ENCODE assay signal across 23 cellular contexts in the genomic region with DNA sequence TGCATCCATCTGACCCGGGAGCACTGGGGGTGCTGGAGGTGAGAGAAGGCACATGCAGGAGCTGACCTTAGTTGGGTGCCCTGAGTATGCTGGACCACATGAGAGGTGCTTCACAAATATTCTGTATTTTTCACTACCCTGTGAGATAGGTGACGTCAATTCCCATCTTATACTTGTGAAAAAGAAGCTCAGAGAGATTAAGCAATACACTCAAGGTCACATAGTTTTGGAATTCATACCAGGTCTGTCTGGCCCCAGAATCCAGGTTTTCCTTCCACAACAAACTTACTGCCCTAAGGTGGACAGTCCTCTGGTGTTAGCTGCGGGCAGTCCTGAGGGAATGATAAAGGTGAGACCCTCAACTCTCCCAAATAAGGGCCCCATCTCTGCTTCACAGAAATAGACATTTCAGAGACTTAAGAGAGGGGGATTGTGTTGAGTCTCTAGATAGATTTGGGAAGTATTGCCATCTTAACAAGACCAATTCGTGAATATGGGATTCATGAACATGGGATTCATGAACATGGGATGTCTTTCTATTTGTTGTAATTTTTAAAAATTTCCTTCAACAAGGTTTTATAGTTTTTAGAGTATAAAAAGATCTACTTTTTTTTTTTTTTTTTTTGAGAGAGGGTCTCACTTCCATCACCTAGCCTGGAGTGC.
"Had no signal": no experiment of that assay in that cellular context is flagged by ENCODE, and none has a peak within 500 bp of the region (broad histone marks: within the 10 kb centered on the region; RNA-seq: fewer than 3 reads in every experiment).

No MANE protein-coding gene starts in this region.

- H3K27ac ChIP-seq: brain microvascular endothelial cell, cardiac muscle cell had no signal

- H3K36me3 ChIP-seq: brain microvascular endothelial cell, cardiac muscle cell had no signal

- DNase-seq: activated B cell treated with CpG ODN at 0.5 μM for 24 hours; activated CD4-positive, alpha-beta T cell treated with anti-CD3 and anti-CD28 coated beads for 1 hour; activated CD4-positive, alpha-beta T cell treated with anti-CD3 and anti-CD28 coated beads, Interleukin-2, amount 10 ng/mL, durations not matched to agents 24 days and 14 days; activated CD4-positive, alpha-beta T cell treated with anti-CD3 and anti-CD28 coated beads, Interleukin-2, amount 50 U/mL, for 48 hours; activated naive CD4-positive, alpha-beta T cell; activated T-cell treated with anti-CD3 and anti-CD28 coated beads for 4 hours; amygdala; brain microvascular endothelial cell; cerebellar nuclear complex; Karpas-422; MM.1S; NCI-H1105 treated with DMSO at 0.1 percent for 48 hours; NCI-H1436 treated with DMSO at 0.1 percent for 48 hours; NCI-H187; NCI-H2081; NCI-H524; SHP77 treated with DMSO at 0.1 percent for 48 hours; T-helper 9 cell had no signal

- FAIRE-seq: K562, RCC 7860 had no signal

- H3K27me3 ChIP-seq: brain microvascular endothelial cell, cardiac muscle cell had no signal

- ATAC-seq: activated T-helper 17 cell treated with anti-CD3 and anti-CD28 coated beads, Interleukin-2, amount 50 U/mL, for 72 hours; K562; T-helper 17 cell had no signal

- H3K4me3 ChIP-seq: cardiac muscle cell, K562 had no signal
